ENCODE assay signal across 1 cellular context in the genomic region with DNA sequence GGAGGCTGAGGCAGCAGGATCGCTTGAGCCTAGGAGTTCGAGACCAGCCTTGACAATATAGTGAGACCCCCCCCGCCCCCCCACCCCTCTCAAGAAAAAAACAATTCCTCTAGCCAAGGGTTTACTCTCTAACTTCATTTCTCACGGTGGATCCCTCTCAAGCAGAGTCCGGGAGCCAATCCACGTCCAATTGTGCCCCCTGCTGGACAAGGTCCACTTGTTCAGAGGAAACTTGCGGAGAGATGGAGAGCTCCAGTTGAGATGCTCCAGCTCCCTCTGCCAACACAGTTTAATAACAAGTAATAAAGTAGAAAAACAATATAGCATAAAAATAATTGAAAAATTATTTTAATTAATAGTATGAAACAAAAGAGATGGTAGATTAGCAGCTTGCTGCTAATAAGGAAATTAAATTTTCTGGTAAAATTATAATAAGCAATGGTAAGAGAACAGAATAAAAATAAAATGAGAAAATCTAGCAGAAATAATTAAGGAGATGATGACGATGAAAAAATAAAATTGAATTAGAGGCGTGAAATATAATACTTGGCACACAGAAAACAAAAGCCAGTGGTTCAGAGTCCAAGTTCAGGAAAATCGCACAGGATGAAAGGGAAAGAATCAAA.
TF ChIP-seq lines count a peak whose summit lies in the region.

No MANE protein-coding gene starts in this region.

TF ChIP-seq in liver, 16 proteins besides CTCF, POLR2A, EP300 and RAD21 (continued from another document):
- TF ChIP-seq FOXA2 (IDR thresholded peaks at IDR 0.05) (no peak), JUND (IDR thresholded peaks at IDR 0.05) (no peak), HNF4G (IDR thresholded peaks at IDR 0.05) (no peak)
